In genomic region chr21:42474043-42474831, GRCh38 we compare ENCODE assay signal across 10 cellular contexts. TPM values are rescaled to one million over a fixed set of nuclear protein-coding genes. Genes with fewer than 3 reads are reported as not detected.
A peak's percentile ranks its signal among the peaks of the same experiment; 100 is the strongest.
DNase-seq lines count a peak whose midpoint lies in the region; ATAC-seq and TF ChIP-seq lines count a peak whose summit lies in the region.
"Had no signal": no experiment of that assay in that cellular context is flagged by ENCODE, and none has a peak within 500 bp of the region (broad histone marks: within the 10 kb centered on the region; RNA-seq: fewer than 3 reads in every experiment).

No MANE protein-coding gene starts in this region.

- H3K9me3 Mint-ChIP-seq in activated T-cell treated with anti-CD3 and anti-CD28 coated beads, Interleukin-2, amount 50 U/mL, for 72 hours, result no peaks in the 10 kb centered on the region

- no peaks in the 10 kb centered on the region for H3K27me3 Mint-ChIP-seq in activated T-cell treated with anti-CD3 and anti-CD28 coated beads, Interleukin-2, amount 50 U/mL, for 72 hours (ENCODE audit: low read depth)

- no peak overlapping the region for H3K27ac Mint-ChIP-seq in activated T-cell treated with anti-CD3 and anti-CD28 coated beads, Interleukin-2, amount 50 U/mL, for 72 hours

- no peak overlapping the region for H3K27ac ChIP-seq in right atrium auricular region
- H3K27ac ChIP-seq: tibial artery had no signal

- no peak for DNase-seq in activated T-cell treated with anti-CD3 and anti-CD28 coated beads, Interleukin-2, amount 50 U/mL, for 72 hours
- no peak for DNase-seq in activated T-cell treated with anti-CD3 and anti-CD28 coated beads, Interleukin-2, amount 50 U/mL, for 1 hour
- DNase-seq in HT1080 (ENCODE audit: low read depth) (peak; percentile 71), choroid plexus epithelial cell (ENCODE audit: low read depth) (peak; percentile 15), renal cortical epithelial cell (ENCODE audit: low read depth) (peak; percentile 94), NCI-H446 treated with DMSO at 0.1 percent for 48 hours (lab: John Stamatoyannopoulos, UW) (no peak), right atrium auricular region (ENCODE audit: low spot score) (no peak), RPMI8226 (no peak)

- H3K4me1 ChIP-seq in right atrium auricular region, result no peaks in the 10 kb centered on the region
- H3K4me1 ChIP-seq: tibial artery had no signal

- no peak overlapping the region for H3K4me3 ChIP-seq in choroid plexus epithelial cell (ENCODE audit: low read depth, low read length)
- H3K4me3 ChIP-seq in right atrium auricular region, result no peak overlapping the region
- H3K4me3 ChIP-seq: tibial artery had no signal

- H3K4me3 Mint-ChIP-seq in activated T-cell treated with anti-CD3 and anti-CD28 coated beads, Interleukin-2, amount 50 U/mL, for 72 hours, result no peak overlapping the region

- H3K4me1 Mint-ChIP-seq in activated T-cell treated with anti-CD3 and anti-CD28 coated beads, Interleukin-2, amount 50 U/mL, for 72 hours (ENCODE audit: low read depth), result peaks cover 7% of the 10 kb centered on the region

- H3K27me3 ChIP-seq in right atrium auricular region, result no peaks in the 10 kb centered on the region

- TF ChIP-seq CTCF in choroid plexus epithelial cell (conservative IDR thresholded peaks at IDR 0.05; ENCODE audit: low read depth, low read length) (no peak), right atrium auricular region (IDR thresholded peaks at IDR 0.05) (no peak)

- no peaks in the 10 kb centered on the region for H3K9me3 ChIP-seq in right atrium auricular region
- H3K9me3 ChIP-seq: tibial artery had no signal

- peak; percentile 34 to 53 for ATAC-seq in activated T-cell treated with anti-CD3 and anti-CD28 coated beads, Interleukin-2, amount 50 U/mL, for 72 hours (replicated peaks in 1 of 2)

- no peaks in the 10 kb centered on the region for H3K36me3 Mint-ChIP-seq in activated T-cell treated with anti-CD3 and anti-CD28 coated beads, Interleukin-2, amount 50 U/mL, for 72 hours (ENCODE audit: insufficient read depth in 2 of 2)

- H3K36me3 ChIP-seq in right atrium auricular region, result no peaks in the 10 kb centered on the region
- H3K36me3 ChIP-seq: tibial artery had no signal

RNA-seq across cellular contexts. Expression of gene RSPH1, which starts 21.8 kb away (rescaled TPM):
- under 1 TPM; 0.19 to 0.36 TPM for total RNA-seq in activated T-cell treated with anti-CD3 and anti-CD28 coated beads, Interleukin-2, amount 50 U/mL, for 72 hours
- not detected in 2 replicates for total RNA-seq in HT1080 (2014; rRNA removed; shearing (Covaris generic))
- not detected in 2 replicates for polyA plus RNA-seq in HT1080 (2015; cell fraction: cytosol; rRNA removed)
- not detected in 2 replicates for polyA plus RNA-seq in HT1080 (2015; cell fraction: nucleus; rRNA removed)
- total RNA-seq in renal cortical epithelial cell, result 1.0 and 3.6 TPM in 2 replicates
- total RNA-seq in right atrium auricular region, result not detected
- total RNA-seq: activated CD8-positive, alpha-beta memory T cell treated with anti-CD3 and anti-CD28 coated beads for 36 hours had no signal

RNA-seq across cellular contexts. Expression of gene SLC37A1, which starts 39.4 kb away (rescaled TPM):
- 10 to 100 TPM; 27.5 to 37.6 TPM for total RNA-seq in activated T-cell treated with anti-CD3 and anti-CD28 coated beads, Interleukin-2, amount 50 U/mL, for 72 hours
- total RNA-seq in HT1080 (2014; rRNA removed; shearing (Covaris generic)), result 3.2 and 5.9 TPM in 2 replicates
- polyA plus RNA-seq in HT1080 (2015; cell fraction: cytosol; rRNA removed), result 3.2 and 3.7 TPM in 2 replicates
- polyA plus RNA-seq in HT1080 (2015; cell fraction: nucleus; rRNA removed), result 3.4 and 7.4 TPM in 2 replicates
- 15.0 and 39.6 TPM in 2 replicates for total RNA-seq in renal cortical epithelial cell
- 1 to 10 TPM; 2.0 to 5.0 TPM for total RNA-seq in right atrium auricular region

Comparison
In these comparisons a context has a peak if more than half of its experiments do, and no peak if none do; other contexts are left out.
1. DNase-seq: peak in HT1080 (single experiment), choroid plexus epithelial cell (single experiment) and renal cortical epithelial cell (single experiment); none in activated T-cell treated with anti-CD3 and anti-CD28 coated beads, Interleukin-2, amount 50 U/mL, for 72 hours (0 of 2), activated T-cell treated with anti-CD3 and anti-CD28 coated beads, Interleukin-2, amount 50 U/mL, for 1 hour (single experiment), NCI-H446 treated with DMSO at 0.1 percent for 48 hours (single experiment), right atrium auricular region (single experiment) and RPMI8226 (single experiment).